In genomic region chr11:112219476-112220232, GRCh38 we compare ENCODE assay signal across 1 cellular context.
A peak's percentile ranks its signal among the peaks of the same experiment; 100 is the strongest.
TF ChIP-seq lines count a peak whose summit lies in the region.

No MANE protein-coding gene starts in this region.

TF ChIP-seq in HepG2, 621 proteins besides CTCF, POLR2A, EP300 and RAD21:
- TF ChIP-seq HMGXB4 (CRISPR knock-in tag; IDR thresholded peaks at IDR 0.05; ENCODE audit: borderline replicate concordance in 1 of 2, low read depth in 1 of 2): 0 out of 4 replicates have a peak, but pooled peaks of 1 of the 2 experiments have one; percentile 36
- 0 out of 2 replicates have a peak, but pooled peaks have one; percentile 3 for TF ChIP-seq GATAD2A (CRISPR knock-in tag; IDR thresholded peaks at IDR 0.05)
- no peak for TF ChIP-seq SIX4 (CRISPR knock-in tag; IDR thresholded peaks at IDR 0.05)
- TF ChIP-seq MIXL1 (CRISPR knock-in tag; IDR thresholded peaks at IDR 0.05): peak; percentile 88
- 0 out of 2 replicates have a peak, but pooled peaks have one; percentile 15 for TF ChIP-seq RXRB (CRISPR knock-in tag; IDR thresholded peaks at IDR 0.05; ENCODE audit: borderline replicate concordance)
- TF ChIP-seq STAG1 (CRISPR knock-in tag; IDR thresholded peaks at IDR 0.05): peak; percentile 93
- TF ChIP-seq BCL3 (CRISPR knock-in tag; IDR thresholded peaks at IDR 0.05): no peak
- TF ChIP-seq FUBP1 (CRISPR knock-in tag; IDR thresholded peaks at IDR 0.05; ENCODE audit: borderline replicate concordance): no peak
- TF ChIP-seq SMC3 (IDR thresholded peaks at IDR 0.05; ENCODE audit: low read length): peak; percentile 88
